8 cellular contexts compared by ENCODE assay signal in the genomic region with DNA sequence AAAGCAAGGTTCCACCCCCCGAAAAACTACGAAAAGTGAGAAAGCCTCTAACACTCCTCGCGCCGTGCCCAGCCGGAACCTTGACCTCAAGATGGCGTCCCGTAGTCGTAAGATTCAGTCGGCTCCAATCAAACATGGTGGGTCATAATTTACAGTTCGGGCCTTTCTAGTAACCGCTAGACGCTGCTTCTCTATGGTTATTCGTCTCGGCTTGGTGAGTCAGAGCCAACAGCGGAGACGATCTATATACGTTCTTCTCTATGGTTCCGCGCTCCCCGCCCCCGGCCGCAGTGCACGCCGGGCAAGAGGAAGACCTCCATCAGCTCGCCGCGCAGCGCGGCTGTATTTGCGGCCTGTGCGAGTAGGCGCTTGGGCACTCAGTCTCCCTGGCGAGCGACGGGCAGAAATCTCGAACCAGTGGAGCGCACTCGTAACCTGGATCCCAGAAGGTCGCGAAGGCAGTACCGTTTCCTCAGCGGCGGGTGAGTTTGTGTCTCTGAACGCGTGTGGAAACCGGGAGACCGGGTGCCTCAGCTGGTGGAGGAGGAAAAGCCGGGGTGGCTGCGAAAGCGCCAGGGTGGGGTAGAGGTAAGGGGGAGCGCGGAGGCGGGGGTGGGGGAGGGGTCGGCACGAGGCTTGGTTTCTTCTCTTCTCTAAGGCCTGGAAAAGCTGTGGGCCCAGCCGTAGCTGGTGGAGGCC. TPM values are rescaled to one million over a fixed set of nuclear protein-coding genes. Genes with fewer than 3 reads are reported as not detected.
DNase-seq lines count a peak whose midpoint lies in the region; ATAC-seq and TF ChIP-seq lines count a peak whose summit lies in the region.

A gene (plus strand): TSS at position 311 of the 699 bp plus-strand sequence. CDS start 13,108 bp downstream, outside the sequence.

- peaks cover 22% of the 10 kb centered on the region for H3K4me1 Mint-ChIP-seq in activated naive CD8-positive, alpha-beta T cell treated with anti-CD3 and anti-CD28 coated beads, Interleukin-2, amount 10 ng/mL, durations not matched to agents 7 days and 5 days
- H3K4me1 Mint-ChIP-seq in glutamatergic neuron (ENCODE audit: low read depth, unreplicated experiment) = peaks cover 6% of the 10 kb centered on the region

- no peak within 1 kb of the TSS for H3K27ac Mint-ChIP-seq in activated naive CD8-positive, alpha-beta T cell treated with anti-CD3 and anti-CD28 coated beads, Interleukin-2, amount 10 ng/mL, durations not matched to agents 7 days and 5 days
- H3K27ac Mint-ChIP-seq in glutamatergic neuron (ENCODE audit: unreplicated experiment) = peak within 1 kb of the TSS; percentile 62

- no peak within 1 kb of the TSS for H3K4me3 Mint-ChIP-seq in activated naive CD8-positive, alpha-beta T cell treated with anti-CD3 and anti-CD28 coated beads, Interleukin-2, amount 10 ng/mL, durations not matched to agents 7 days and 5 days
- H3K4me3 Mint-ChIP-seq in glutamatergic neuron (ENCODE audit: unreplicated experiment) = no peak within 1 kb of the TSS

- peak within 1 kb of the TSS; percentile 99 for H3K4me2 ChIP-seq in osteoblast (ENCODE audit: insufficient read depth, low read length)

- peak within 1 kb of the TSS; percentile 99 for H2AFZ ChIP-seq in osteoblast (ENCODE audit: low read length)

- H3K27me3 Mint-ChIP-seq in activated naive CD8-positive, alpha-beta T cell treated with anti-CD3 and anti-CD28 coated beads, Interleukin-2, amount 10 ng/mL, durations not matched to agents 7 days and 5 days = no peaks in the 10 kb centered on the region
- H3K27me3 Mint-ChIP-seq in glutamatergic neuron (ENCODE audit: unreplicated experiment) = no peaks in the 10 kb centered on the region

- H3K4me1 ChIP-seq in osteoblast (ENCODE audit: insufficient read depth, low read length) = peaks cover 8% of the 10 kb centered on the region
- H3K4me1 ChIP-seq in thoracic aorta (ENCODE audit: control insufficient read depth in 1 of 2, low read depth in 2 of 2) = peaks cover 10 to 42% of the 10 kb centered on the region in 2 donors

- H3K79me2 ChIP-seq in osteoblast (ENCODE audit: insufficient read depth, low read length) = peaks cover 49% of the 10 kb centered on the region

- no peaks in the 10 kb centered on the region for H3K9me3 Mint-ChIP-seq in activated naive CD8-positive, alpha-beta T cell treated with anti-CD3 and anti-CD28 coated beads, Interleukin-2, amount 10 ng/mL, durations not matched to agents 7 days and 5 days
- peaks cover 1% of the 10 kb centered on the region for H3K9me3 Mint-ChIP-seq in glutamatergic neuron (ENCODE audit: unreplicated experiment)

- peaks cover 11% of the 10 kb centered on the region for H3K36me3 Mint-ChIP-seq in activated naive CD8-positive, alpha-beta T cell treated with anti-CD3 and anti-CD28 coated beads, Interleukin-2, amount 10 ng/mL, durations not matched to agents 7 days and 5 days
- H3K36me3 Mint-ChIP-seq in glutamatergic neuron (ENCODE audit: unreplicated experiment) = no peaks in the 10 kb centered on the region

- H3K27ac ChIP-seq in osteoblast (ENCODE audit: low read depth, low read length) = peak within 1 kb of the TSS; percentile 98
- H3K27ac ChIP-seq in thoracic aorta = peak within 1 kb of the TSS; percentile 85 to 98

- TF ChIP-seq CTCF in GM12865 (IDR thresholded peaks at IDR 0.05; ENCODE audit: insufficient read depth, low read depth, low read length, missing control alignments) (no peak), glutamatergic neuron (IDR thresholded peaks at IDR 0.05; ENCODE audit: partially characterized antibody, unreplicated experiment) (no peak), osteoblast (IDR thresholded peaks at IDR 0.05; ENCODE audit: extremely low read depth, low read depth, low read length) (no peak), thoracic aorta (IDR thresholded peaks at IDR 0.05) (no peak)

- DNase-seq in GM12865 (ENCODE audit: low read depth) (peak; percentile 99), NCI-H1105 treated with DMSO at 0.1 percent for 48 hours (lab: John Stamatoyannopoulos, UW) (peak; percentile 99), SKM-1 treated with dmso at 0.1 percent for 144 hours (lab: John Stamatoyannopoulos, UW; ENCODE audit: unreplicated experiment) (peak; percentile 88), glutamatergic neuron (peak; percentile 94), osteoblast (ENCODE audit: insufficient read length, low spot score, missing footprints) (peak; percentile 96), thoracic aorta (ENCODE audit: low spot score) (peak; percentile 96)
- DNase-seq in activated naive CD8-positive, alpha-beta T cell treated with anti-CD3 and anti-CD28 coated beads, Interleukin-2, amount 10 ng/mL, durations not matched to agents 7 days and 5 days = peak; percentile 94

- H3K9me3 ChIP-seq in osteoblast (ENCODE audit: low read depth, low read length) (no peaks in the 10 kb centered on the region), thoracic aorta (no peaks in the 10 kb centered on the region)

- peaks cover 35% of the 10 kb centered on the region for H4K20me1 ChIP-seq in osteoblast (ENCODE audit: insufficient read depth, low read length)

- POLR2A ChIA-PET in activated naive CD8-positive, alpha-beta T cell treated with anti-CD3 and anti-CD28 coated beads, Interleukin-2, amount 10 ng/mL, durations not matched to agents 7 days and 5 days (lab: Charles Lee) = interaction anchor here (0.5 to 2.8 kb wide), 16 partner anchors 9 to 1000 kb away, joined by 3 to 46 read pairs (median 3); a partner anchor contains a TSS

- H3K4me3 ChIP-seq in GM12865 (ENCODE audit: low read depth, low read length) (peak within 1 kb of the TSS; percentile 96), osteoblast (ENCODE audit: insufficient read depth, low read length) (peak within 1 kb of the TSS; percentile 100), thoracic aorta (peak within 1 kb of the TSS; percentile 82)

- H3K36me3 ChIP-seq in osteoblast (ENCODE audit: insufficient read depth, low read length) (peaks cover 1% of the 10 kb centered on the region), thoracic aorta (peaks cover 2% of the 10 kb centered on the region)

- H3K27me3 ChIP-seq in osteoblast (ENCODE audit: insufficient read depth, low read length) = no peaks in the 10 kb centered on the region
- H3K27me3 ChIP-seq in thoracic aorta (replicated peaks; ENCODE audit: insufficient read depth) = no peaks in the 10 kb centered on the region

- peak; percentile 95 for ATAC-seq in HG02759 (IDR thresholded peaks at IDR 0.05; ENCODE audit: unreplicated experiment)
- ATAC-seq in activated naive CD8-positive, alpha-beta T cell treated with anti-CD3 and anti-CD28 coated beads, Interleukin-2, amount 10 ng/mL, durations not matched to agents 7 days and 5 days (ENCODE audit: low read depth) = peak; percentile 93
- ATAC-seq in thoracic aorta (ENCODE audit: insufficient number of reproducible peaks, low FRiP score, low read depth) = peak; percentile 97

RNA-seq across cellular contexts. Expression of the gene that starts here (rescaled TPM):
- 100 to 1,000 TPM; 111 to 116 TPM for total RNA-seq in activated naive CD8-positive, alpha-beta T cell treated with anti-CD3 and anti-CD28 coated beads, Interleukin-2, amount 10 ng/mL, durations not matched to agents 7 days and 5 days
- total RNA-seq in glutamatergic neuron (ENCODE audit: unreplicated experiment) (118 TPM), osteoblast (32.9 and 33.6 TPM in 2 replicates), thoracic aorta (100 to 1,000 TPM in 1 of 2 donors, 10 to 100 TPM in 1; 49.3 to 126 TPM)

Comparison
In these comparisons a context has a peak if more than half of its experiments do, and no peak if none do; other contexts are left out.
1. Peak in every context shown above with its lines: DNase-seq, ATAC-seq, H3K4me3 ChIP-seq and H3K27ac ChIP-seq.